ENCODE assay signal across 1 cellular context in genomic region chr14:64706552-64707193, GRCh38.
TF ChIP-seq lines count a peak whose summit lies in the region.

No MANE protein-coding gene starts in this region.

TF ChIP-seq in GM23338, 12 proteins besides CTCF, POLR2A, EP300 and RAD21 (continued from another document):
- TF ChIP-seq REST (IDR thresholded peaks at IDR 0.05; ENCODE audit: unreplicated experiment) (no peak), ZNF114 (CRISPR knock-in tag; IDR thresholded peaks at IDR 0.05) (no peak), NANOG (IDR thresholded peaks at IDR 0.05; ENCODE audit: borderline replicate concordance) (no peak), CREB1 (CRISPR knock-in tag; IDR thresholded peaks at IDR 0.05; ENCODE audit: low read depth) (no peak), EZH2phosphoT487 (IDR thresholded peaks at IDR 0.05; ENCODE audit: unreplicated experiment) (no peak), ZNF331 (CRISPR knock-in tag; IDR thresholded peaks at IDR 0.05; ENCODE audit: low read depth) (no peak)
